20 cellular contexts compared by ENCODE assay signal in genomic region chr3:173785004-173785403, GRCh38.
A peak's percentile ranks its signal among the peaks of the same experiment; 100 is the strongest.
DNase-seq lines count a peak whose midpoint lies in the region; ATAC-seq, FAIRE-seq and TF ChIP-seq lines count a peak whose summit lies in the region.
"Had no signal": no experiment of that assay in that cellular context is flagged by ENCODE, and none has a peak within 500 bp of the region (broad histone marks: within the 10 kb centered on the region; RNA-seq: fewer than 3 reads in every experiment).

No MANE protein-coding gene starts in this region.

- no peak overlapping the region for H2BK120ac ChIP-seq in H1 (replicated peaks; ENCODE audit: low read depth, low read length)

- no peak overlapping the region for H4K91ac ChIP-seq in H1 (replicated peaks; ENCODE audit: insufficient read length, low read length)

- H2AFZ ChIP-seq in H1 (ENCODE audit: low read length): no peak overlapping the region
- H2AFZ ChIP-seq: parathyroid adenoma had no signal

- no peak overlapping the region for H4K8ac ChIP-seq in H1 (ENCODE audit: extremely low read depth, insufficient read depth, low read length)

- H3K4me1 ChIP-seq in H1 (replicated peaks in 1 of 4; ENCODE audit: control insufficient read depth in 3 of 4, insufficient read depth in 4 of 4, low read length in 3 of 4): peaks cover 0 to 3% (median 0%) of the 10 kb centered on the region in 4 experiments; a peak in 1 of 7 replicates
- H3K4me1 ChIP-seq: parathyroid adenoma had no signal

- H3K9ac ChIP-seq in H1 (replicated peaks in 1 of 4; ENCODE audit: extremely low read depth in 1 of 4, low read depth in 3 of 4, low read length in 3 of 4): no peak overlapping the region
- H3K9ac ChIP-seq: parathyroid adenoma had no signal

- H3K27me3 ChIP-seq in H1 (replicated peaks in 1 of 4; ENCODE audit: control insufficient read depth in 3 of 4, extremely low read depth in 1 of 4, insufficient read depth in 3 of 4, low read length in 3 of 4): no peaks in the 10 kb centered on the region

- no peak for ATAC-seq in HG02884 (IDR thresholded peaks at IDR 0.05; ENCODE audit: unreplicated experiment)
- ATAC-seq: CD8-positive, alpha-beta T cell had no signal

- POLR2A ChIA-PET in H1 (lab: Charles Lee; ENCODE audit: partially characterized antibody): no interaction called here

- no peak overlapping the region for H3K27ac ChIP-seq in H1 (ENCODE audit: low read depth, low read length)
- H3K27ac ChIP-seq: parathyroid adenoma, SK-N-MC had no signal

- no peak overlapping the region for H2BK5ac ChIP-seq in H1 (ENCODE audit: low read depth, low read length)

- DNase-seq in NCI-H82 (lab: John Stamatoyannopoulos, UW) (peak; percentile 29), NCI-H82 treated with DMSO at 0.1 percent for 48 hours (lab: John Stamatoyannopoulos, UW; ENCODE audit: unreplicated experiment) (no peak), LNCaP clone FGC (ENCODE audit: low read depth) (no peak), H1 (ENCODE audit: low read depth in 1 of 2, low spot score in 2 of 2) (no peak), putamen (ENCODE audit: low spot score) (peak; percentile 6), SIG-M5 treated with dmso at 0.1 percent for 504 hours (lab: John Stamatoyannopoulos, UW; ENCODE audit: unreplicated experiment) (no peak), GM03348 (ENCODE audit: low spot score) (no peak)
- DNase-seq: activated CD4-positive, alpha-beta T cell treated with anti-CD3 and anti-CD28 coated beads for 48 hours; activated CD8-positive, alpha-beta memory T cell treated with anti-CD3 and anti-CD28 coated beads, Interleukin-2, amount 50 U/mL, for 4 hours; aorta; CD8-positive, alpha-beta T cell; foreskin melanocyte; GDM1; NCI-H1436; NCI-H510A treated with DMSO at 0.1 percent for 48 hours; stimulated activated CD4-positive, alpha-beta T cell treated with anti-CD3 and anti-CD28 coated beads, Interleukin-2, amount 100 ng/mL, for 48 hours had no signal

- no peak overlapping the region for H3K14ac ChIP-seq in H1 (ENCODE audit: insufficient read length)

- no peaks in the 10 kb centered on the region for H3K79me2 ChIP-seq in H1 (ENCODE audit: control insufficient read depth in 1 of 2, insufficient read depth in 2 of 2, low read length in 2 of 2)
- H3K79me2 ChIP-seq: parathyroid adenoma had no signal

- H3K23me2 ChIP-seq in H1 (ENCODE audit: low read depth, low read length): no peaks in the 10 kb centered on the region

- H3K79me1 ChIP-seq in H1 (ENCODE audit: low read depth, low read length): no peaks in the 10 kb centered on the region

- peak; percentile 52 to 59 for TF ChIP-seq RAD21 in H1 (IDR thresholded peaks at IDR 0.05 in 1 of 2, conservative IDR thresholded peaks at IDR 0.05 in 1 of 2; ENCODE audit: low read depth in 2 of 2, low read length in 2 of 2)

- no peak for FAIRE-seq in H1 (lab: Jason Lieb, UNC)
- FAIRE-seq: GM12891 had no signal

- WGBS in H1 (ENCODE audit: extremely low coverage in 1 of 2, insufficient coverage in 1 of 2, insufficient read length in 1 of 2, insufficient replicate concordance in 2 of 2, low coverage in 1 of 2, low lambda C conversion rate in 2 of 2, missing lambda C conversion rate in 1 of 2), 2 experiments: 78% methylated on average over 3 of the region's 3 CpGs; no CpG with 5 or more reads in 1 of the 2 experiments

- H2BK20ac ChIP-seq in H1 (ENCODE audit: low read length): no peak overlapping the region

- H4K5ac ChIP-seq in H1 (ENCODE audit: insufficient read length, low read depth, low read length): no peak overlapping the region

- H2BK12ac ChIP-seq in H1 (ENCODE audit: low read depth, low read length): no peak overlapping the region; the same call in 1 of the 2 replicates

- no peak overlapping the region for H3K56ac ChIP-seq in H1 (replicated peaks; ENCODE audit: insufficient read length, low read depth, low read length)

- TF ChIP-seq EP300 in H1 (IDR thresholded peaks at IDR 0.05; ENCODE audit: borderline replicate concordance in 1 of 2, low read depth in 2 of 2, low read length in 2 of 2): no peak

- no peaks in the 10 kb centered on the region for H3K9me3 ChIP-seq in H1 (ENCODE audit: insufficient read depth in 2 of 2, low read depth in 1 of 2, low read length in 1 of 2)

- no peak overlapping the region for H3K4ac ChIP-seq in H1 (replicated peaks; ENCODE audit: insufficient read length, low read depth, low read length)

- H3K23ac ChIP-seq in H1 (ENCODE audit: insufficient read length): no peak overlapping the region

- no peaks in the 10 kb centered on the region for H4K20me1 ChIP-seq in H1 (replicated peaks in 1 of 2; ENCODE audit: control insufficient read depth in 1 of 2, insufficient read depth in 2 of 2, low read length in 2 of 2)

- no peaks in the 10 kb centered on the region for H3K36me3 ChIP-seq in H1 (ENCODE audit: control insufficient read depth in 2 of 4, insufficient read depth in 4 of 4, low read length in 3 of 4)

- H3K18ac ChIP-seq in H1 (ENCODE audit: extremely low read depth, low read length): no peak overlapping the region

- H2BK15ac ChIP-seq in H1 (ENCODE audit: low read length): no peak overlapping the region

- no peak overlapping the region for H3K4me2 ChIP-seq in H1 (ENCODE audit: insufficient read depth in 1 of 2, low read depth in 2 of 2, low read length in 2 of 2)

- H3K4me3 ChIP-seq in LNCaP clone FGC (ENCODE audit: low read depth, low read length): no peak overlapping the region
- no peak overlapping the region for H3K4me3 ChIP-seq in H1 (ENCODE audit: extremely low read depth in 1 of 4, insufficient read depth in 2 of 4, low read depth in 3 of 4, low read length in 4 of 4)
- H3K4me3 ChIP-seq: SK-N-MC had no signal

- no peak for TF ChIP-seq POLR2A in H1 (IDR thresholded peaks at IDR 0.05; ENCODE audit: control extremely low read depth in 1 of 2, low read depth in 2 of 2, low read length in 2 of 2)

- TF ChIP-seq CTCF in LNCaP clone FGC (IDR thresholded peaks at IDR 0.05; ENCODE audit: control insufficient read depth, extremely low read depth, insufficient read depth) (peak; percentile 30), H1 (IDR thresholded peaks at IDR 0.05; ENCODE audit: control extremely low read depth in 1 of 3, insufficient read depth in 1 of 3, low read depth in 1 of 3, low read length in 3 of 3) (peak; percentile 30 to 47 (median 41); a peak in 3 of 4 replicates)

- CTCF ChIA-PET in H1 (lab: Charles Lee; ENCODE audit: partially characterized antibody): interaction anchor here (0.6 to 2.7 kb wide), 2 partner anchors 12 to 315 kb away, joined by 3 to 5 read pairs; no protein-coding TSS in a partner anchor

- no peak overlapping the region for H2AK5ac ChIP-seq in H1 (ENCODE audit: low read depth, low read length)

TF ChIP-seq in H1, 55 proteins besides CTCF, POLR2A, EP300 and RAD21:
- no peak for TF ChIP-seq CBX5 (IDR thresholded peaks at IDR 0.05; ENCODE audit: low read depth, low read length)
- no peak for TF ChIP-seq USF2 (IDR thresholded peaks at IDR 0.05; ENCODE audit: low read length)
- no peak for TF ChIP-seq NRF1 (IDR thresholded peaks at IDR 0.05; ENCODE audit: low read depth, low read length)
- no peak for TF ChIP-seq CHD2 (IDR thresholded peaks at IDR 0.05; ENCODE audit: low read length)
- TF ChIP-seq ASH2L (IDR thresholded peaks at IDR 0.05; ENCODE audit: low read length): no peak
- TF ChIP-seq TEAD4 (IDR thresholded peaks at IDR 0.05; ENCODE audit: low read depth, low read length): peak; percentile 92
- no peak for TF ChIP-seq MAX (IDR thresholded peaks at IDR 0.05)

Comparison
In these comparisons a context has a peak if more than half of its experiments do, and no peak if none do; other contexts are left out.
1. DNase-seq: peak in NCI-H82 (single experiment) and putamen (single experiment); none in NCI-H82 treated with DMSO at 0.1 percent for 48 hours (single experiment), LNCaP clone FGC (single experiment), H1 (0 of 2), SIG-M5 treated with dmso at 0.1 percent for 504 hours (single experiment) and GM03348 (single experiment).